14 cellular contexts compared by ENCODE assay signal in genomic region chr1:236083650-236084385, GRCh38. TPM values are rescaled to one million over a fixed set of nuclear protein-coding genes. Genes with fewer than 3 reads are reported as not detected.
DNase-seq lines count a peak whose midpoint lies in the region; ATAC-seq and TF ChIP-seq lines count a peak whose summit lies in the region.
"Had no signal": no experiment of that assay in that cellular context is flagged by ENCODE, and none has a peak within 500 bp of the region (broad histone marks: within the 10 kb centered on the region; RNA-seq: fewer than 3 reads in every experiment).

No MANE protein-coding gene starts in this region.

- CTCF ChIA-PET in Caco-2 (lab: Charles Lee): no interaction called here

- H3K36me3 ChIP-seq in Caco-2 (ENCODE audit: control insufficient read depth, insufficient read depth, low read length): no peaks in the 10 kb centered on the region
- no peaks in the 10 kb centered on the region for H3K36me3 ChIP-seq in left lung
- H3K36me3 ChIP-seq: heart right ventricle had no signal

- H3K4me1 ChIP-seq in Caco-2: peaks cover 21% of the 10 kb centered on the region
- no peaks in the 10 kb centered on the region for H3K4me1 ChIP-seq in left lung

- H3K4me3 ChIP-seq in Caco-2 (ENCODE audit: low read depth, low read length): peak overlapping the region; percentile 13
- no peak overlapping the region for H3K4me3 ChIP-seq in left lung
- H3K4me3 ChIP-seq: heart right ventricle had no signal

- peak overlapping the region; percentile 54 for H3K27ac Mint-ChIP-seq in Caco-2 (ENCODE audit: unreplicated experiment)
- H3K27ac Mint-ChIP-seq in HFFc6: peak overlapping the region; percentile 35; the same call in 1 of the 2 replicates
- H3K27ac Mint-ChIP-seq: activated CD4-positive, alpha-beta T cell treated with anti-CD3 and anti-CD28 coated beads, Interleukin-2, amount 10 ng/mL, durations not matched to agents 24 days and 14 days; activated naive CD4-positive, alpha-beta T cell treated with anti-CD3 and anti-CD28 coated beads for 36 hours; CD4-positive, CD25-positive, alpha-beta regulatory T cell; memory B cell had no signal

- intact Hi-C loops in Caco-2 (cut with micrococcal nuclease; ENCODE audit: unreplicated experiment) (loop anchor here (2.0 to 5.0 kb wide), 2 partner anchors 19 to 82 kb away; partner anchors contain the start of gene NID1), left lung (cut with DNase I) (no loop called here)

- H3K36me3 Mint-ChIP-seq in Caco-2 (ENCODE audit: insufficient read depth, unreplicated experiment) (peaks cover 6% of the 10 kb centered on the region), HFFc6 (ENCODE audit: low read depth) (no peaks in the 10 kb centered on the region)
- H3K36me3 Mint-ChIP-seq: CD4-positive, CD25-positive, alpha-beta regulatory T cell had no signal

- POLR2A ChIA-PET in Caco-2 (lab: Charles Lee): no interaction called here

- H3K27me3 ChIP-seq in Caco-2 (replicated peaks; ENCODE audit: control insufficient read depth, insufficient read depth, low read length) (no peaks in the 10 kb centered on the region), left lung (no peaks in the 10 kb centered on the region)
- H3K27me3 ChIP-seq: heart right ventricle had no signal

- H3K9me3 ChIP-seq in Caco-2: 0 out of 2 replicates have a peak, but pooled peaks cover 2% of the 10 kb centered on the region
- H3K9me3 ChIP-seq in left lung: no peaks in the 10 kb centered on the region

- H3K27me3 Mint-ChIP-seq in Caco-2 (ENCODE audit: insufficient read depth, unreplicated experiment): no peaks in the 10 kb centered on the region
- H3K27me3 Mint-ChIP-seq in HFFc6 (ENCODE audit: insufficient read depth): no peaks in the 10 kb centered on the region; the same call in none of the 2 replicates
- H3K27me3 Mint-ChIP-seq: CD4-positive, CD25-positive, alpha-beta regulatory T cell had no signal

- H3K4me3 Mint-ChIP-seq in Caco-2 (ENCODE audit: unreplicated experiment): peak overlapping the region; percentile 65
- peak overlapping the region; percentile 36; the same call in 1 of the 2 replicates for H3K4me3 Mint-ChIP-seq in HFFc6
- H3K4me3 Mint-ChIP-seq: activated CD4-positive, alpha-beta T cell treated with anti-CD3 and anti-CD28 coated beads, Interleukin-2, amount 10 ng/mL, durations not matched to agents 24 days and 14 days; activated naive CD4-positive, alpha-beta T cell treated with anti-CD3 and anti-CD28 coated beads for 36 hours; CD4-positive, CD25-positive, alpha-beta regulatory T cell; memory B cell had no signal

- H3K9me3 Mint-ChIP-seq in Caco-2 (ENCODE audit: unreplicated experiment): no peaks in the 10 kb centered on the region
- no peaks in the 10 kb centered on the region for H3K9me3 Mint-ChIP-seq in HFFc6
- H3K9me3 Mint-ChIP-seq: activated CD4-positive, alpha-beta T cell treated with anti-CD3 and anti-CD28 coated beads, Interleukin-2, amount 10 ng/mL, durations not matched to agents 24 days and 14 days had no signal

- peak; percentile 44 for ATAC-seq in left lung
- ATAC-seq in HG03135 (IDR thresholded peaks at IDR 0.05; ENCODE audit: unreplicated experiment): no peak
- no peak for ATAC-seq in HG02981 (IDR thresholded peaks at IDR 0.05; ENCODE audit: unreplicated experiment)

- H3K4me1 Mint-ChIP-seq in Caco-2 (ENCODE audit: low read depth, unreplicated experiment) (peaks cover 19% of the 10 kb centered on the region), HFFc6 (ENCODE audit: low read depth) (peaks cover 27% of the 10 kb centered on the region)
- H3K4me1 Mint-ChIP-seq: memory B cell had no signal

- H3K27ac ChIP-seq in left lung: no peak overlapping the region
- H3K27ac ChIP-seq: heart right ventricle had no signal

- BruUV-seq in Caco-2 (replicated peaks; lab: Mats Ljungman, UMichigan): no TSS peak

- TF ChIP-seq CTCF in Caco-2 (IDR thresholded peaks at IDR 0.05; ENCODE audit: insufficient read depth in 1 of 2, low read depth in 1 of 2, low read length in 1 of 2, severe bottlenecking in 1 of 2, unreplicated experiment in 1 of 2): no peak
- no peak for TF ChIP-seq CTCF in HFFc6 (IDR thresholded peaks at IDR 0.05)
- TF ChIP-seq CTCF in left lung (IDR thresholded peaks at IDR 0.05): no peak

- DNase-seq in Caco-2: peak; percentile 63 to 68
- peak; percentile 41 for DNase-seq in HFFc6
- peak; percentile 32 for DNase-seq in astrocyte of the hippocampus (ENCODE audit: low read depth, low spot score)
- no peak for DNase-seq in left lung
- DNase-seq in globus pallidus (ENCODE audit: low spot score): no peak
- DNase-seq in NCI-H1092 (lab: John Stamatoyannopoulos, UW): no peak
- DNase-seq: activated CD4-positive, alpha-beta T cell treated with anti-CD3 and anti-CD28 coated beads, Interleukin-2, amount 10 ng/mL, durations not matched to agents 24 days and 14 days; activated naive CD4-positive, alpha-beta T cell treated with anti-CD3 and anti-CD28 coated beads for 36 hours; CD4-positive, CD25-positive, alpha-beta regulatory T cell; heart right ventricle; NK-92 treated with Interleukin-12 subunit alpha and Interleukin-12 subunit beta, amount 100 ng/mL, for 24 hours had no signal

RNA-seq across cellular contexts. Expression of gene NID1, which starts 18.9 kb away (rescaled TPM):
- total RNA-seq in Caco-2 (2022) (43.7 and 48.5 TPM in 2 replicates), left lung (10 to 100 TPM; 55.4 to 77.4 TPM)
- total RNA-seq in HFFc6 (2021; fragmentation: NEBNext Ultra II Directional; extraction: Animal tissue kit (Norgen Biotek cat#: 25700)): 100 to 1,000 TPM in 5 of 6 experiments, 10 to 100 TPM in 1; 97.5 to 124 (median 107) TPM

RNA-seq across cellular contexts. Expression of gene GPR137B, which starts 58.5 kb away (rescaled TPM):
- total RNA-seq in Caco-2 (2022) (5.5 and 5.9 TPM in 2 replicates), left lung (10 to 100 TPM; 18.2 to 37.4 TPM)
- total RNA-seq in HFFc6 (2021; fragmentation: NEBNext Ultra II Directional; extraction: Animal tissue kit (Norgen Biotek cat#: 25700)): 10 to 100 TPM in 5 of 6 experiments, 1 to 10 TPM in 1; 9.7 to 13.8 (median 11.9) TPM

Comparison
In these comparisons a context has a peak if more than half of its experiments do, and no peak if none do; other contexts are left out.
1. DNase-seq: peak in Caco-2 (2 of 2), HFFc6 (single experiment) and astrocyte of the hippocampus (single experiment); none in left lung (0 of 2), globus pallidus (single experiment) and NCI-H1092 (single experiment).